ENCODE assay signal across 2 cellular contexts in the genomic region with DNA sequence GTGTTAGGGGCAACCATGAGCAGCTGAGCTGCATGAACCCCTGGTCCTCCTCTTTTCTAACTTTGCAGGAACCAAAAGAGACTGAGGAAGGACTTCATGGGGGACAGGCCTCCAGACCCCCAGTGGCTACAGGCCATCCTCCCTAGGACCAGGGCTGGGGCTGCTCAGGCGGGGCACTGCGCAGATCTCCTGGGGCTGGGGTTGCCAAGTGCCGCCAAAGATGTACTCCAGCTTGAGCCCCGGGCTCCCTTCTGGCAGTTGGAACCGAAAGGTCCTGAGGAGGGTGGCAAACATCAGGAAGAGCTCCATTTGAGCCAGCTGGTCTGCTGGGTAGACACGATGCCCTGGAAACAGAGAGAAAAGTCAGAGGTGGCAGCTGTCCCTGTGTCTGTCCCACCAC.
TF ChIP-seq lines count a peak whose summit lies in the region.

No MANE protein-coding gene starts in this region.

TF ChIP-seq in HCT116, 20 proteins besides CTCF, POLR2A, EP300 and RAD21:
- TF ChIP-seq SRF (IDR thresholded peaks at IDR 0.05; ENCODE audit: low read depth) (no peak), ZNF274 (IDR thresholded peaks at IDR 0.05; ENCODE audit: low read depth, low read length) (no peak), EGR1 (IDR thresholded peaks at IDR 0.05; ENCODE audit: low read depth) (no peak)

TF ChIP-seq in SK-N-SH, 30 proteins besides CTCF, POLR2A, EP300 and RAD21:
- TF ChIP-seq FOXJ3 (CRISPR knock-in tag; IDR thresholded peaks at IDR 0.05): no peak
- TF ChIP-seq SMC3 (IDR thresholded peaks at IDR 0.05; ENCODE audit: low read depth, low read length): no peak
- TF ChIP-seq, protein P1, sequence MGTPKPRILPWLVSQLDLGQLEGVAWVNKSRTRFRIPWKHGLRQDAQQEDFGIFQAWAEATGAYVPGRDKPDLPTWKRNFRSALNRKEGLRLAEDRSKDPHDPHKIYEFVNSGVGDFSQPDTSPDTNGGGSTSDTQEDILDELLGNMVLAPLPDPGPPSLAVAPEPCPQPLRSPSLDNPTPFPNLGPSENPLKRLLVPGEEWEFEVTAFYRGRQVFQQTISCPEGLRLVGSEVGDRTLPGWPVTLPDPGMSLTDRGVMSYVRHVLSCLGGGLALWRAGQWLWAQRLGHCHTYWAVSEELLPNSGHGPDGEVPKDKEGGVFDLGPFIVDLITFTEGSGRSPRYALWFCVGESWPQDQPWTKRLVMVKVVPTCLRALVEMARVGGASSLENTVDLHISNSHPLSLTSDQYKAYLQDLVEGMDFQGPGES (IDR thresholded peaks at IDR 0.05; ENCODE audit: low read depth, low read length): no peak
- TF ChIP-seq, protein P2, sequence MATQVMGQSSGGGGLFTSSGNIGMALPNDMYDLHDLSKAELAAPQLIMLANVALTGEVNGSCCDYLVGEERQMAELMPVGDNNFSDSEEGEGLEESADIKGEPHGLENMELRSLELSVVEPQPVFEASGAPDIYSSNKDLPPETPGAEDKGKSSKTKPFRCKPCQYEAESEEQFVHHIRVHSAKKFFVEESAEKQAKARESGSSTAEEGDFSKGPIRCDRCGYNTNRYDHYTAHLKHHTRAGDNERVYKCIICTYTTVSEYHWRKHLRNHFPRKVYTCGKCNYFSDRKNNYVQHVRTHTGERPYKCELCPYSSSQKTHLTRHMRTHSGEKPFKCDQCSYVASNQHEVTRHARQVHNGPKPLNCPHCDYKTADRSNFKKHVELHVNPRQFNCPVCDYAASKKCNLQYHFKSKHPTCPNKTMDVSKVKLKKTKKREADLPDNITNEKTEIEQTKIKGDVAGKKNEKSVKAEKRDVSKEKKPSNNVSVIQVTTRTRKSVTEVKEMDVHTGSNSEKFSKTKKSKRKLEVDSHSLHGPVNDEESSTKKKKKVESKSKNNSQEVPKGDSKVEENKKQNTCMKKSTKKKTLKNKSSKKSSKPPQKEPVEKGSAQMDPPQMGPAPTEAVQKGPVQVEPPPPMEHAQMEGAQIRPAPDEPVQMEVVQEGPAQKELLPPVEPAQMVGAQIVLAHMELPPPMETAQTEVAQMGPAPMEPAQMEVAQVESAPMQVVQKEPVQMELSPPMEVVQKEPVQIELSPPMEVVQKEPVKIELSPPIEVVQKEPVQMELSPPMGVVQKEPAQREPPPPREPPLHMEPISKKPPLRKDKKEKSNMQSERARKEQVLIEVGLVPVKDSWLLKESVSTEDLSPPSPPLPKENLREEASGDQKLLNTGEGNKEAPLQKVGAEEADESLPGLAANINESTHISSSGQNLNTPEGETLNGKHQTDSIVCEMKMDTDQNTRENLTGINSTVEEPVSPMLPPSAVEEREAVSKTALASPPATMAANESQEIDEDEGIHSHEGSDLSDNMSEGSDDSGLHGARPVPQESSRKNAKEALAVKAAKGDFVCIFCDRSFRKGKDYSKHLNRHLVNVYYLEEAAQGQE (IDR thresholded peaks at IDR 0.05; ENCODE audit: low read depth, low read length): no peak
- TF ChIP-seq GABPA (IDR thresholded peaks at IDR 0.05; ENCODE audit: low read depth): no peak
- no peak for TF ChIP-seq MXI1 (IDR thresholded peaks at IDR 0.05; ENCODE audit: low read depth, low read length)
- no peak for TF ChIP-seq POLR2AphosphoS5 (IDR thresholded peaks at IDR 0.05; ENCODE audit: low read depth, low read length)
- TF ChIP-seq NRF1 (IDR thresholded peaks at IDR 0.05; ENCODE audit: low read depth, low read length): no peak
- TF ChIP-seq RCOR1 (IDR thresholded peaks at IDR 0.05; ENCODE audit: low read length): no peak
- TF ChIP-seq YY1 (IDR thresholded peaks at IDR 0.05; ENCODE audit: low read depth): no peak
